8 cellular contexts compared by ENCODE assay signal in genomic region chr6:47097092-47097945, GRCh38. TPM values are rescaled to one million over a fixed set of nuclear protein-coding genes. Genes with fewer than 3 reads are reported as not detected.
A peak's percentile ranks its signal among the peaks of the same experiment; 100 is the strongest.
DNase-seq lines count a peak whose midpoint lies in the region; ATAC-seq, FAIRE-seq and TF ChIP-seq lines count a peak whose summit lies in the region.

No MANE protein-coding gene starts in this region.

- TF ChIP-seq CTCF in CD8-positive, alpha-beta T cell (IDR thresholded peaks at IDR 0.05): no peak
- TF ChIP-seq CTCF in H1 (IDR thresholded peaks at IDR 0.05; ENCODE audit: control extremely low read depth in 1 of 3, insufficient read depth in 1 of 3, low read depth in 1 of 3, low read length in 3 of 3): peak; percentile 37 to 81 (median 77)
- TF ChIP-seq CTCF in type B pancreatic cell (conservative IDR thresholded peaks at IDR 0.05): peak; percentile 78

- no peak overlapping the region for H2BK20ac ChIP-seq in H1 (ENCODE audit: low read length)

- no peak overlapping the region for H3K56ac ChIP-seq in H1 (replicated peaks; ENCODE audit: insufficient read length, low read depth, low read length)
- peak overlapping the region; percentile 19 for H3K56ac ChIP-seq in mesendoderm (ENCODE audit: low read length)

- H3K23me2 ChIP-seq in H1 (ENCODE audit: low read depth, low read length): no peaks in the 10 kb centered on the region

- H3K18ac ChIP-seq in H1 (ENCODE audit: extremely low read depth, low read length) (no peak overlapping the region), mesendoderm (ENCODE audit: low read length) (peak overlapping the region; percentile 89)

- H3K27ac Mint-ChIP-seq in CD8-positive, alpha-beta T cell: no peak overlapping the region
- no peak overlapping the region for H3K27ac Mint-ChIP-seq in type B pancreatic cell

- WGBS in H1 (ENCODE audit: extremely low coverage in 1 of 2, insufficient coverage in 1 of 2, insufficient read length in 1 of 2, insufficient replicate concordance in 2 of 2, low coverage in 1 of 2, low lambda C conversion rate in 2 of 2, missing lambda C conversion rate in 1 of 2), 2 experiments: 71% methylated on average over 8 of the region's 8 CpGs; no CpG with 5 or more reads in 1 of the 2 experiments
- no CpG with 5 or more reads among the region's 8 CpGs for WGBS in mesendoderm (ENCODE audit: extremely low coverage, insufficient coverage, low lambda C conversion rate)

- no peak overlapping the region for H3K9ac ChIP-seq in H1 (replicated peaks in 1 of 4; ENCODE audit: extremely low read depth in 1 of 4, low read depth in 3 of 4, low read length in 3 of 4)
- no peak overlapping the region for H3K9ac ChIP-seq in mesendoderm (ENCODE audit: low read length)

- H3K4me1 Mint-ChIP-seq in CD8-positive, alpha-beta T cell (ENCODE audit: low read depth): no peaks in the 10 kb centered on the region
- H3K4me1 Mint-ChIP-seq in type B pancreatic cell (ENCODE audit: unreplicated experiment): peaks cover 23% of the 10 kb centered on the region

- H2BK15ac ChIP-seq in H1 (ENCODE audit: low read length) (no peak overlapping the region), mesendoderm (replicated peaks; ENCODE audit: low read depth) (peak overlapping the region; percentile 60)

- H3K4me3 Mint-ChIP-seq in CD8-positive, alpha-beta T cell: no peak overlapping the region
- H3K4me3 Mint-ChIP-seq in type B pancreatic cell: no peak overlapping the region

- H3K4me1 ChIP-seq in CD8-positive, alpha-beta T cell (ENCODE audit: insufficient read depth, low read length): no peaks in the 10 kb centered on the region
- H3K4me1 ChIP-seq in H1 (replicated peaks in 1 of 4; ENCODE audit: control insufficient read depth in 3 of 4, insufficient read depth in 4 of 4, low read length in 3 of 4): peaks cover 0 to 7% (median 0%) of the 10 kb centered on the region in 4 experiments; a peak in 2 of 7 replicates
- H3K4me1 ChIP-seq in mesendoderm (ENCODE audit: control insufficient read depth, low read depth, low read length): no peaks in the 10 kb centered on the region

- no peak overlapping the region for H4K8ac ChIP-seq in H1 (ENCODE audit: extremely low read depth, insufficient read depth, low read length)
- no peak overlapping the region for H4K8ac ChIP-seq in mesendoderm (ENCODE audit: low read depth, low read length)

- H2BK5ac ChIP-seq in H1 (ENCODE audit: low read depth, low read length): peak overlapping the region; percentile 27; the same call in 1 of the 2 replicates
- peak overlapping the region; percentile 18 for H2BK5ac ChIP-seq in mesendoderm (ENCODE audit: low read length)

- peak in 4 of 7 experiments; percentile 21 to 52 (median 34) for DNase-seq in CD8-positive, alpha-beta T cell
- DNase-seq in NCI-H1436 (lab: John Stamatoyannopoulos, UW) (peak; percentile 58), SW 1271 (lab: John Stamatoyannopoulos, UW) (peak; percentile 23 to 78), H1 (ENCODE audit: low read depth in 1 of 2, low spot score in 2 of 2) (peak in 1 of 2 experiments; percentile 53), mesendoderm (peak; percentile 91), type B pancreatic cell (ENCODE audit: extremely low spot score, unreplicated experiment) (no peak)

- TF ChIP-seq EP300 in H1 (IDR thresholded peaks at IDR 0.05; ENCODE audit: borderline replicate concordance in 1 of 2, low read depth in 2 of 2, low read length in 2 of 2): no peak

- peak; percentile 94 to 96 for TF ChIP-seq RAD21 in H1 (IDR thresholded peaks at IDR 0.05 in 1 of 2, conservative IDR thresholded peaks at IDR 0.05 in 1 of 2; ENCODE audit: low read depth in 2 of 2, low read length in 2 of 2)

- peak; percentile 89 for FAIRE-seq in H1 (lab: Jason Lieb, UNC)

- TF ChIP-seq POLR2A in H1 (IDR thresholded peaks at IDR 0.05; ENCODE audit: control extremely low read depth in 1 of 2, low read depth in 2 of 2, low read length in 2 of 2): no peak

- H2AFZ ChIP-seq in H1 (ENCODE audit: low read length): peak overlapping the region; percentile 91

- H3K79me1 ChIP-seq in H1 (ENCODE audit: low read depth, low read length) (no peaks in the 10 kb centered on the region), mesendoderm (ENCODE audit: low read length) (no peaks in the 10 kb centered on the region)

- no peak overlapping the region for H3K4me3 ChIP-seq in CD8-positive, alpha-beta T cell (ENCODE audit: low read depth, low read length)
- H3K4me3 ChIP-seq in H1 (ENCODE audit: extremely low read depth in 1 of 4, insufficient read depth in 2 of 4, low read depth in 3 of 4, low read length in 4 of 4) (no peak overlapping the region), mesendoderm (ENCODE audit: low read length) (no peak overlapping the region)

- H3K36me3 Mint-ChIP-seq in CD8-positive, alpha-beta T cell: no peaks in the 10 kb centered on the region
- peaks cover 3% of the 10 kb centered on the region for H3K36me3 Mint-ChIP-seq in type B pancreatic cell

- no peaks in the 10 kb centered on the region for H3K9me3 ChIP-seq in CD8-positive, alpha-beta T cell (ENCODE audit: low read length)
- no peaks in the 10 kb centered on the region for H3K9me3 ChIP-seq in H1 (ENCODE audit: insufficient read depth in 2 of 2, low read depth in 1 of 2, low read length in 1 of 2)

- H3K14ac ChIP-seq in H1 (ENCODE audit: insufficient read length): no peak overlapping the region

- H3K27me3 ChIP-seq in CD8-positive, alpha-beta T cell (ENCODE audit: insufficient read depth, low read length): no peaks in the 10 kb centered on the region
- H3K27me3 ChIP-seq in H1 (replicated peaks in 1 of 4; ENCODE audit: control insufficient read depth in 3 of 4, extremely low read depth in 1 of 4, insufficient read depth in 3 of 4, low read length in 3 of 4) (peaks cover 0 to 1% (median 0%) of the 10 kb centered on the region in 4 experiments; a peak in 1 of 7 replicates), mesendoderm (ENCODE audit: insufficient read depth, low read length, poor library complexity) (no peaks in the 10 kb centered on the region)

- peaks cover 2% of the 10 kb centered on the region for H3K27me3 Mint-ChIP-seq in CD8-positive, alpha-beta T cell (ENCODE audit: low read depth)
- no peaks in the 10 kb centered on the region for H3K27me3 Mint-ChIP-seq in type B pancreatic cell

- intact Hi-C loops in CD8-positive, alpha-beta T cell (cut with DNase I, micrococcal nuclease): loop anchor here in 1 of 2 experiments (1.0 to 5.0 kb wide), 2 partner anchors 155 to 212 kb away; partner anchors contain the start of gene TNFRSF21

- ATAC-seq in CD8-positive, alpha-beta T cell: peak; percentile 56
- ATAC-seq in GM18870 (IDR thresholded peaks at IDR 0.05; ENCODE audit: unreplicated experiment) (peak; percentile 93), HG03025 (IDR thresholded peaks at IDR 0.05; ENCODE audit: low FRiP score, unreplicated experiment) (peak; percentile 84)

- H3K27ac ChIP-seq in CD8-positive, alpha-beta T cell (ENCODE audit: low read depth, low read length): no peak overlapping the region
- no peak overlapping the region for H3K27ac ChIP-seq in H1 (ENCODE audit: low read depth, low read length)
- no peak overlapping the region for H3K27ac ChIP-seq in mesendoderm (ENCODE audit: low read depth, low read length)

- H4K5ac ChIP-seq in H1 (ENCODE audit: insufficient read length, low read depth, low read length) (no peak overlapping the region), mesendoderm (ENCODE audit: low read length) (no peak overlapping the region)

- H3K4ac ChIP-seq in H1 (replicated peaks; ENCODE audit: insufficient read length, low read depth, low read length): no peak overlapping the region
- H3K4ac ChIP-seq in mesendoderm (ENCODE audit: low read depth, low read length): peak overlapping the region; percentile 20

- H2BK120ac ChIP-seq in H1 (replicated peaks; ENCODE audit: low read depth, low read length) (peak overlapping the region; percentile 51), mesendoderm (ENCODE audit: low read depth, low read length) (peak overlapping the region; percentile 56)

- H3K79me2 ChIP-seq in H1 (ENCODE audit: control insufficient read depth in 1 of 2, insufficient read depth in 2 of 2, low read length in 2 of 2) (no peaks in the 10 kb centered on the region), mesendoderm (ENCODE audit: control insufficient read depth, insufficient read depth, low read length) (no peaks in the 10 kb centered on the region)

- no peak overlapping the region for H2BK12ac ChIP-seq in H1 (ENCODE audit: low read depth, low read length)

- H3K9me3 Mint-ChIP-seq in CD8-positive, alpha-beta T cell: no peaks in the 10 kb centered on the region
- no peaks in the 10 kb centered on the region for H3K9me3 Mint-ChIP-seq in type B pancreatic cell

- H3K36me3 ChIP-seq in CD8-positive, alpha-beta T cell (ENCODE audit: insufficient read depth, low read length): no peaks in the 10 kb centered on the region
- no peaks in the 10 kb centered on the region for H3K36me3 ChIP-seq in H1 (ENCODE audit: control insufficient read depth in 2 of 4, insufficient read depth in 4 of 4, low read length in 3 of 4)
- no peaks in the 10 kb centered on the region for H3K36me3 ChIP-seq in mesendoderm (ENCODE audit: control insufficient read depth, insufficient read depth, low read length)

- H3K23ac ChIP-seq in H1 (ENCODE audit: insufficient read length) (no peak overlapping the region), mesendoderm (ENCODE audit: low read length) (no peak overlapping the region)

- H4K20me1 ChIP-seq in H1 (replicated peaks in 1 of 2; ENCODE audit: control insufficient read depth in 1 of 2, insufficient read depth in 2 of 2, low read length in 2 of 2): no peaks in the 10 kb centered on the region

- H2AK5ac ChIP-seq in H1 (ENCODE audit: low read depth, low read length) (no peak overlapping the region), mesendoderm (ENCODE audit: low read length) (no peak overlapping the region)

- no peak overlapping the region for H3K4me2 ChIP-seq in H1 (ENCODE audit: insufficient read depth in 1 of 2, low read depth in 2 of 2, low read length in 2 of 2)
- H3K4me2 ChIP-seq in mesendoderm (ENCODE audit: low read length): no peak overlapping the region

- no peak overlapping the region for H4K91ac ChIP-seq in H1 (replicated peaks; ENCODE audit: insufficient read length, low read length)

- CTCF ChIA-PET in CD8-positive, alpha-beta T cell (lab: Charles Lee): interaction anchor here (0.7 to 1.9 kb wide), 7 partner anchors 15 to 214 kb away, joined by 3 to 8 read pairs (median 3); partner anchors contain the start of gene TNFRSF21
- CTCF ChIA-PET in H1 (lab: Charles Lee; ENCODE audit: partially characterized antibody): interaction anchor here (0.6 to 3.9 kb wide), 45 partner anchors 8 to 343 kb away, joined by 3 to 27 read pairs (median 4); partner anchors contain the start of gene TNFRSF21

- POLR2A ChIA-PET in CD8-positive, alpha-beta T cell (lab: Charles Lee): no interaction called here
- POLR2A ChIA-PET in H1 (lab: Charles Lee; ENCODE audit: partially characterized antibody): interaction anchor here (0.6 to 2.4 kb wide), 5 partner anchors 25 to 213 kb away, joined by 3 to 8 read pairs (median 4); partner anchors contain the start of gene TNFRSF21

RNA-seq across cellular contexts. Expression of gene ADGRF1, which starts 55.2 kb away (rescaled TPM):
- not detected for total RNA-seq in CD8-positive, alpha-beta T cell
- total RNA-seq in H1 (2021; fragmentation: NEBNext Ultra II Directional; extraction: Animal tissue kit (Norgen Biotek cat#: 25700)): not detected in 2 replicates
- not detected in 2 replicates for polyA plus RNA-seq in H1 (2011; rRNA removed)
- not detected for polyA plus RNA-seq in H1 (2011; cell fraction: cytosol; rRNA removed)
- polyA plus RNA-seq in H1 (2011; cell fraction: nucleus; rRNA removed): not detected
- not detected in 4 replicates for polyA plus RNA-seq in H1 (2012, experiment 1 of 2)
- not detected for polyA plus RNA-seq in H1 (2012, experiment 2 of 2)
- polyA plus RNA-seq in H1 (2013, experiment 1 of 2): not detected
- polyA plus RNA-seq in H1 (2013, experiment 2 of 2): not detected
- 0.06 TPM in 1 of 2 replicates, not detected in the other for polyA minus RNA-seq in H1 (2011; rRNA and poly(A)+ RNA removed)
- not detected for polyA minus RNA-seq in H1 (2011; cell fraction: cytosol; rRNA and poly(A)+ RNA removed)
- polyA minus RNA-seq in H1 (2011; cell fraction: nucleus; rRNA and poly(A)+ RNA removed): not detected
- not detected for polyA plus RNA-seq in mesendoderm (2013, experiment 1 of 2)
- polyA plus RNA-seq in mesendoderm (2013, experiment 2 of 2): not detected
- 20.0 and 36.0 TPM in 2 replicates for total RNA-seq in type B pancreatic cell (ENCODE audit: low replicate concordance)

Comparison
In these comparisons a context has a peak if more than half of its experiments do, and no peak if none do; other contexts are left out.
1. RNA of gene ADGRF1, which starts 55.2 kb away (total RNA-seq): 20.0 to 36.0 TPM in type B pancreatic cell; not detected in CD8-positive, alpha-beta T cell and not detected in H1; every median in the first group is over 10 times any median in the second.
2. Peak in every context shown above with its lines, with median percentiles within 50 percentile points of each other: ATAC-seq.